ENCODE assay signal across 21 cellular contexts in the genomic region with DNA sequence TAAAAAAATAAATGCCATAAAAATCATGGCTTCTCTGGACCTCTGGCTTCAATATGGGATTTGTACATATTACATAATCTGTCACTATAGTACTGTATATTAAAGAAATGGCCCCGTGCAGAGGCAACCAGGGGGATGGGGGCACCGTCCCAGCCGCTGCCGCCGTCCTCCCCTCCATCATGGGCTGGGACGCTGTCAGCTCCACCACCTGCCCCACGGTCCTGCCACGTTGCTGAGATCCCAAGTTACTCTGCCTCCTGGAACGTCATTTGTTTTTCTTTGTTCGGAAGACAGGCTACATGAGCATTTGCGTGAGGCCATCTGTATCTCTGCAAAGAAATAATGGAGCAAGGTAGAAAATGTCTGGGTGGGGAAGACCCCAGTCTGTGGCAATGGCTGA.
"Had no signal": no experiment of that assay in that cellular context is flagged by ENCODE, and none has a peak within 500 bp of the region (broad histone marks: within the 10 kb centered on the region; RNA-seq: fewer than 3 reads in every experiment).

No MANE protein-coding gene starts in this region.

- H3K36me3 Mint-ChIP-seq: naive thymus-derived CD4-positive, alpha-beta T cell; stimulated activated naive B cell treated with anti-CD40 and anti-IgM and Interleukin-4, amounts not matched to agents 10 μg/mL and 1 μg/mL and 100 μg/mL, for 72 hours had no signal

- H3K4me3 Mint-ChIP-seq: naive thymus-derived CD4-positive, alpha-beta T cell; nephron progenitor cell; stimulated activated naive B cell treated with anti-CD40 and anti-IgM and Interleukin-4, amounts not matched to agents 10 μg/mL and 1 μg/mL and 100 μg/mL, for 72 hours; stimulated activated naive CD8-positive, alpha-beta T cell treated with anti-CD3 and anti-CD28 coated beads, Interleukin-15, amount 100 ng/mL, for 72 hours had no signal

- H3K4me1 ChIP-seq: foreskin keratinocyte, left ventricle myocardium inferior, prostate gland, right atrium auricular region had no signal

- H3K27ac Mint-ChIP-seq: naive thymus-derived CD4-positive, alpha-beta T cell; nephron progenitor cell; stimulated activated naive B cell treated with anti-CD40 and anti-IgM and Interleukin-4, amounts not matched to agents 10 μg/mL and 1 μg/mL and 100 μg/mL, for 72 hours; stimulated activated naive CD8-positive, alpha-beta T cell treated with anti-CD3 and anti-CD28 coated beads, Interleukin-15, amount 100 ng/mL, for 72 hours had no signal

- DNase-seq: dermis blood vessel endothelial cell; effector memory CD4-positive, alpha-beta T cell; foreskin keratinocyte; glutamatergic neuron; heart right ventricle; kidney glomerular epithelial cell; left colon; left ventricle myocardium inferior; lower lobe of right lung; midbrain; naive thymus-derived CD4-positive, alpha-beta T cell; nephron progenitor cell; spleen; stimulated activated naive B cell treated with anti-CD40 and anti-IgM and Interleukin-4, amounts not matched to agents 10 μg/mL and 1 μg/mL and 100 μg/mL, for 72 hours; stimulated activated naive CD8-positive, alpha-beta T cell treated with anti-CD3 and anti-CD28 coated beads, Interleukin-15, amount 100 ng/mL, for 72 hours; transverse colon had no signal

- H3K27ac ChIP-seq: esophagus muscularis mucosa, foreskin keratinocyte, heart right ventricle, left ventricle myocardium inferior, lower lobe of right lung, prostate gland, right atrium auricular region, spleen, transverse colon had no signal

- H3K4me3 ChIP-seq: prostate gland, skin epidermis, transverse colon had no signal

- H3K9me3 Mint-ChIP-seq: naive thymus-derived CD4-positive, alpha-beta T cell; nephron progenitor cell; stimulated activated naive B cell treated with anti-CD40 and anti-IgM and Interleukin-4, amounts not matched to agents 10 μg/mL and 1 μg/mL and 100 μg/mL, for 72 hours; stimulated activated naive CD8-positive, alpha-beta T cell treated with anti-CD3 and anti-CD28 coated beads, Interleukin-15, amount 100 ng/mL, for 72 hours had no signal

- H3K27me3 ChIP-seq: foreskin keratinocyte, right atrium auricular region had no signal

- ATAC-seq: foreskin keratinocyte; left colon; lower lobe of right lung; naive thymus-derived CD4-positive, alpha-beta T cell; stimulated activated naive B cell treated with anti-CD40 and anti-IgM and Interleukin-4, amounts not matched to agents 10 μg/mL and 1 μg/mL and 100 μg/mL, for 72 hours; stimulated activated naive CD8-positive, alpha-beta T cell treated with anti-CD3 and anti-CD28 coated beads, Interleukin-15, amount 100 ng/mL, for 72 hours had no signal

- H3K36me3 ChIP-seq: esophagus muscularis mucosa, heart right ventricle, left ventricle myocardium inferior, lower lobe of right lung, prostate gland, right atrium auricular region, spleen, suprapubic skin, transverse colon had no signal

- H3K4me1 Mint-ChIP-seq: naive thymus-derived CD4-positive, alpha-beta T cell; stimulated activated naive B cell treated with anti-CD40 and anti-IgM and Interleukin-4, amounts not matched to agents 10 μg/mL and 1 μg/mL and 100 μg/mL, for 72 hours; stimulated activated naive CD8-positive, alpha-beta T cell treated with anti-CD3 and anti-CD28 coated beads, Interleukin-15, amount 100 ng/mL, for 72 hours had no signal
